ENCODE assay signal across 1 cellular context in the genomic region with DNA sequence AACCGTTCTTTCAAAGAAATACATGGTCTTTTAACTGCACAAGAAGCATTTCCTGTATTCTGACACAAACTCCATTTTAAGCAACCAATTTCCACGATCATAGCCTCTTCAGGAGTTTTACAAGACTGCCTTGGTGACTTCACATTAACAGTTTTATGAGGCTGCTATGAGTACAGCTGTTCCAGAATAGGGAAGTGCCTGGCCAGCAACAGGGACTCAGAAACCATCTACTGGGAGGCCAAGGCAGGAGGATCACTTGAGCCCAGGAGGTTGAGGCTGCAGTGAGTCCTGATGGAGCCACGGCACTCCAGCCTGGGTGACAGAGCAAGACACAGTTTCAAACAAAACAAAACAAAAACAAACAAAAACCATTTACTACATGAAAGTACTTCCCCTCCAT.
TF ChIP-seq lines count a peak whose summit lies in the region.

No MANE protein-coding gene starts in this region.

TF ChIP-seq in WTC11, 78 proteins besides CTCF, POLR2A, EP300 and RAD21 (continued from another document):
- TF ChIP-seq ZNF121 (CRISPR knock-in tag; IDR thresholded peaks at IDR 0.05) (no peak), GABPB1 (CRISPR knock-in tag; IDR thresholded peaks at IDR 0.05) (no peak), GRHL2 (CRISPR knock-in tag; IDR thresholded peaks at IDR 0.05; ENCODE audit: insufficient replicate concordance, severe bottlenecking) (no peak), ZNF232 (CRISPR knock-in tag; IDR thresholded peaks at IDR 0.05) (no peak), TEAD1 (CRISPR knock-in tag; IDR thresholded peaks at IDR 0.05) (no peak), NR3C1 (CRISPR knock-in tag; conservative IDR thresholded peaks at IDR 0.05; ENCODE audit: low read depth) (no peak), ZNF671 (CRISPR knock-in tag; IDR thresholded peaks at IDR 0.05) (no peak), TCF7 (CRISPR knock-in tag; IDR thresholded peaks at IDR 0.05; ENCODE audit: low read depth) (no peak)
- TF ChIP-seq, protein P1, sequence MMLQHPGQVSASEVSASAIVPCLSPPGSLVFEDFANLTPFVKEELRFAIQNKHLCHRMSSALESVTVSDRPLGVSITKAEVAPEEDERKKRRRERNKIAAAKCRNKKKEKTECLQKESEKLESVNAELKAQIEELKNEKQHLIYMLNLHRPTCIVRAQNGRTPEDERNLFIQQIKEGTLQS (CRISPR knock-in tag; conservative IDR thresholded peaks at IDR 0.05): no peak
- TF ChIP-seq, protein P2, sequence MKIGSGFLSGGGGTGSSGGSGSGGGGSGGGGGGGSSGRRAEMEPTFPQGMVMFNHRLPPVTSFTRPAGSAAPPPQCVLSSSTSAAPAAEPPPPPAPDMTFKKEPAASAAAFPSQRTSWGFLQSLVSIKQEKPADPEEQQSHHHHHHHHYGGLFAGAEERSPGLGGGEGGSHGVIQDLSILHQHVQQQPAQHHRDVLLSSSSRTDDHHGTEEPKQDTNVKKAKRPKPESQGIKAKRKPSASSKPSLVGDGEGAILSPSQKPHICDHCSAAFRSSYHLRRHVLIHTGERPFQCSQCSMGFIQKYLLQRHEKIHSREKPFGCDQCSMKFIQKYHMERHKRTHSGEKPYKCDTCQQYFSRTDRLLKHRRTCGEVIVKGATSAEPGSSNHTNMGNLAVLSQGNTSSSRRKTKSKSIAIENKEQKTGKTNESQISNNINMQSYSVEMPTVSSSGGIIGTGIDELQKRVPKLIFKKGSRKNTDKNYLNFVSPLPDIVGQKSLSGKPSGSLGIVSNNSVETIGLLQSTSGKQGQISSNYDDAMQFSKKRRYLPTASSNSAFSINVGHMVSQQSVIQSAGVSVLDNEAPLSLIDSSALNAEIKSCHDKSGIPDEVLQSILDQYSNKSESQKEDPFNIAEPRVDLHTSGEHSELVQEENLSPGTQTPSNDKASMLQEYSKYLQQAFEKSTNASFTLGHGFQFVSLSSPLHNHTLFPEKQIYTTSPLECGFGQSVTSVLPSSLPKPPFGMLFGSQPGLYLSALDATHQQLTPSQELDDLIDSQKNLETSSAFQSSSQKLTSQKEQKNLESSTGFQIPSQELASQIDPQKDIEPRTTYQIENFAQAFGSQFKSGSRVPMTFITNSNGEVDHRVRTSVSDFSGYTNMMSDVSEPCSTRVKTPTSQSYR (CRISPR knock-in tag; IDR thresholded peaks at IDR 0.05): no peak
- TF ChIP-seq, protein P3, sequence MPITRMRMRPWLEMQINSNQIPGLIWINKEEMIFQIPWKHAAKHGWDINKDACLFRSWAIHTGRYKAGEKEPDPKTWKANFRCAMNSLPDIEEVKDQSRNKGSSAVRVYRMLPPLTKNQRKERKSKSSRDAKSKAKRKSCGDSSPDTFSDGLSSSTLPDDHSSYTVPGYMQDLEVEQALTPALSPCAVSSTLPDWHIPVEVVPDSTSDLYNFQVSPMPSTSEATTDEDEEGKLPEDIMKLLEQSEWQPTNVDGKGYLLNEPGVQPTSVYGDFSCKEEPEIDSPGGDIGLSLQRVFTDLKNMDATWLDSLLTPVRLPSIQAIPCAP (CRISPR knock-in tag; IDR thresholded peaks at IDR 0.05): no peak
TF ChIP-seq in WTC11: peak in this region for 0.
